ENCODE assay signal across 1 cellular context in genomic region chr17:81858967-81859905, GRCh38.
A peak's percentile ranks its signal among the peaks of the same experiment; 100 is the strongest.
TF ChIP-seq lines count a peak whose summit lies in the region.

No MANE protein-coding gene starts in this region.

TF ChIP-seq in HepG2, 621 proteins besides CTCF, POLR2A, EP300 and RAD21 (continued from another document and continues in another):
- TF ChIP-seq ZBTB39 (CRISPR knock-in tag; IDR thresholded peaks at IDR 0.05) (no peak), BCL3 (CRISPR knock-in tag; IDR thresholded peaks at IDR 0.05) (no peak), LCORL (IDR thresholded peaks at IDR 0.05) (no peak), LCORL (CRISPR knock-in tag; IDR thresholded peaks at IDR 0.05) (no peak), SP140L (CRISPR knock-in tag; IDR thresholded peaks at IDR 0.05; ENCODE audit: borderline replicate concordance) (no peak), ZNF644 (CRISPR knock-in tag; IDR thresholded peaks at IDR 0.05; ENCODE audit: low read depth) (no peak), SAFB2 (CRISPR knock-in tag; IDR thresholded peaks at IDR 0.05; ENCODE audit: borderline replicate concordance, low read depth) (peak; percentile 9; the same call in 1 of the 2 replicates), NBN (conservative IDR thresholded peaks at IDR 0.05) (no peak), RBFOX2 (IDR thresholded peaks at IDR 0.05; ENCODE audit: low read depth, low read length) (0 out of 2 replicates have a peak, but pooled peaks have one; percentile 22), CBFB (CRISPR knock-in tag; IDR thresholded peaks at IDR 0.05) (no peak), ZNF800 (CRISPR knock-in tag; IDR thresholded peaks at IDR 0.05) (no peak), MTA3 (CRISPR knock-in tag; IDR thresholded peaks at IDR 0.05) (no peak), ZNF317 (CRISPR knock-in tag; IDR thresholded peaks at IDR 0.05) (no peak), ZNF83 (CRISPR knock-in tag; IDR thresholded peaks at IDR 0.05; ENCODE audit: borderline replicate concordance) (no peak), TCF7 (IDR thresholded peaks at IDR 0.05; ENCODE audit: low read depth) (no peak), PPARG (CRISPR knock-in tag; conservative IDR thresholded peaks at IDR 0.05) (no peak), NFYC (CRISPR knock-in tag; IDR thresholded peaks at IDR 0.05) (no peak; the same call in 1 of the 2 replicates), THRA (CRISPR knock-in tag; IDR thresholded peaks at IDR 0.05; ENCODE audit: borderline replicate concordance) (no peak; the same call in 1 of the 2 replicates), ARHGAP35 (CRISPR knock-in tag; IDR thresholded peaks at IDR 0.05; ENCODE audit: borderline replicate concordance) (0 out of 2 replicates have a peak, but pooled peaks have one; percentile 17), NR2F6 (IDR thresholded peaks at IDR 0.05) (no peak), NR2F6 (CRISPR knock-in tag; IDR thresholded peaks at IDR 0.05) (no peak), AFF4 (CRISPR knock-in tag; IDR thresholded peaks at IDR 0.05) (no peak), ZNF746 (CRISPR knock-in tag; IDR thresholded peaks at IDR 0.05) (peak; percentile 7; the same call in 1 of the 2 replicates), CSRNP1 (CRISPR knock-in tag; IDR thresholded peaks at IDR 0.05) (no peak), PAWR (CRISPR knock-in tag; IDR thresholded peaks at IDR 0.05; ENCODE audit: borderline replicate concordance) (no peak), NAIF1 (CRISPR knock-in tag; IDR thresholded peaks at IDR 0.05; ENCODE audit: borderline replicate concordance) (no peak), SP2 (CRISPR knock-in tag; IDR thresholded peaks at IDR 0.05) (no peak), BRCA1 (CRISPR knock-in tag; IDR thresholded peaks at IDR 0.05) (no peak), ZNF280B (CRISPR knock-in tag; IDR thresholded peaks at IDR 0.05; ENCODE audit: borderline replicate concordance) (no peak), NR1H2 (CRISPR knock-in tag; IDR thresholded peaks at IDR 0.05; ENCODE audit: borderline replicate concordance, low read depth) (no peak), NPAS2 (CRISPR knock-in tag; IDR thresholded peaks at IDR 0.05; ENCODE audit: borderline replicate concordance) (no peak), ZNF552 (CRISPR knock-in tag; IDR thresholded peaks at IDR 0.05; ENCODE audit: borderline replicate concordance) (no peak; the same call in 1 of the 2 replicates), ZNF350 (CRISPR knock-in tag; IDR thresholded peaks at IDR 0.05; ENCODE audit: borderline replicate concordance, low read depth) (no peak), ZNF569 (CRISPR knock-in tag; IDR thresholded peaks at IDR 0.05; ENCODE audit: borderline replicate concordance) (no peak), LRRFIP1 (CRISPR knock-in tag; conservative IDR thresholded peaks at IDR 0.05) (no peak), CREBL2 (CRISPR knock-in tag; IDR thresholded peaks at IDR 0.05; ENCODE audit: borderline replicate concordance) (no peak), HCFC1 (IDR thresholded peaks at IDR 0.05; ENCODE audit: low read depth, low read length) (no peak), ZFAT (CRISPR knock-in tag; conservative IDR thresholded peaks at IDR 0.05) (no peak), ZNF737 (CRISPR knock-in tag; IDR thresholded peaks at IDR 0.05; ENCODE audit: borderline replicate concordance) (peak; percentile 41; the same call in 1 of the 2 replicates), MTERF4 (CRISPR knock-in tag; IDR thresholded peaks at IDR 0.05) (no peak), ZNF124 (CRISPR knock-in tag; IDR thresholded peaks at IDR 0.05) (no peak), MYC (CRISPR knock-in tag; IDR thresholded peaks at IDR 0.05; ENCODE audit: borderline replicate concordance) (no peak), PHF21A (CRISPR knock-in tag; IDR thresholded peaks at IDR 0.05) (peak; percentile 20; the same call in 1 of the 2 replicates)
